8 cellular contexts compared by ENCODE assay signal in the genomic region with DNA sequence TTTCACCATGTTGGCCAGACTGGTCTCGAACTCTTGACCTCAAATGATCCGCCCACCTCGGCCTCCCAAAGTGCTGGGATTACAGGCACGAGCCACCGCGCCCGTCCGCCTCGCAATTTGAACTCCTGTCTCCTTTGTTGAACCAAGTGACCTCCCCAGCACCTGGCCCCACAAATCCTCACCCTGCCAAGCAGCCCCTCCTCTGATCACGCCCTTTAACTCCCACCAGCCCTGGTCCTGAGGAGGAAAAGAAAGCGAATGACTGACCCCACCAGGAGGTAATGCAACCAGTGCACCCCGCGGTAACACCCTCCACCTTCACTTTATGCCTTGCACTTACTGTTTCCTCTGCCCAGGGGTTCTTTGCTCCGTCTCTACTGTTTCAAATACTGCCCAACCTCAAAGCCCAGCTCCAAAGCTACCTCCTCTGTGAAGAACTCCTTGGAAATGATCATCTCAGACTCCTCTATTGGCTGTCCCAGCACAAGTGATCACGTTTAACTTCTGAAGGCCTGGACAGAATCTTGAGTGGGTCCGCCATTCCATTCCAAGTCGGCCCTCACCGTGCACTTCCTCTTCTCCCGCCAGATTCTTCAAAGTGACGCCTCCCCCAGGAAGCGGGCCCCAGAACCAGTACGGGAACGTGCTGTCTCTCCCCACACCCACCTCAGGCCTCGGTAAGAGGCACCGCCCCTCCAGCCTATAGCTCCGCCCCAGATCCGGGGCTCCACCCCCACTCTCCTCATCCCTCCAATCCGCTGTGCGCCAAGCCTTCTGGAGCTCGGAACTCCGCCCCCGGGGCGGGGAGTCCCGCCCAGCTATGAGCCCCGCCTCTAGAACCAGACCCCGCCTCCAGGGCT. TPM values are rescaled to one million over a fixed set of nuclear protein-coding genes. Genes with fewer than 3 reads are reported as not detected.
DNase-seq lines count a peak whose midpoint lies in the region; ATAC-seq, FAIRE-seq and TF ChIP-seq lines count a peak whose summit lies in the region.

No MANE protein-coding gene starts in this region.

- POLR2A ChIA-PET in activated CD4-positive, alpha-beta memory T cell treated with anti-CD3 and anti-CD28 coated beads for 36 hours (lab: Charles Lee), result no interaction called here

- FAIRE-seq in H54 (lab: Jason Lieb, UNC), result no peak

- H3K9me3 ChIP-seq in DND-41 (ENCODE audit: insufficient read depth, low read length, severe bottlenecking), result no peaks in the 10 kb centered on the region

- peak overlapping the region; percentile 39 for H2AFZ ChIP-seq in DND-41 (ENCODE audit: low read depth, low read length)

- H3K36me3 Mint-ChIP-seq in activated CD4-positive, alpha-beta memory T cell treated with anti-CD3 and anti-CD28 coated beads for 36 hours, result no peaks in the 10 kb centered on the region

- no peaks in the 10 kb centered on the region for H3K9me3 Mint-ChIP-seq in activated CD4-positive, alpha-beta memory T cell treated with anti-CD3 and anti-CD28 coated beads for 36 hours

- DNase-seq in DND-41 (peak; percentile 69), H54 (ENCODE audit: insufficient read length, low spot score) (peak; percentile 45), NCI-H146 treated with DMSO at 0.1 percent for 48 hours (lab: John Stamatoyannopoulos, UW; ENCODE audit: unreplicated experiment) (peak; percentile 75), medulla oblongata (ENCODE audit: extremely low spot score) (peak; percentile 83), NCI-H748 (lab: John Stamatoyannopoulos, UW; ENCODE audit: unreplicated experiment) (no peak)
- DNase-seq in activated CD4-positive, alpha-beta memory T cell treated with anti-CD3 and anti-CD28 coated beads for 36 hours, result peak; percentile 92
- DNase-seq in effector CD4-positive, alpha-beta T cell, result peak; percentile 73
- peak; percentile 68 for DNase-seq in stimulated activated CD8-positive, alpha-beta memory T cell treated with anti-CD3 and anti-CD28 coated beads, Interleukin-15, amount 100 ng/mL, for 24 hours (ENCODE audit: low read depth)

- no peaks in the 10 kb centered on the region for H3K36me3 ChIP-seq in DND-41 (ENCODE audit: insufficient read depth, low read length)

- no peaks in the 10 kb centered on the region for H4K20me1 ChIP-seq in DND-41 (ENCODE audit: insufficient read depth, low read length)

- H3K27me3 Mint-ChIP-seq in activated CD4-positive, alpha-beta memory T cell treated with anti-CD3 and anti-CD28 coated beads for 36 hours, result no peaks in the 10 kb centered on the region

- H3K4me3 ChIP-seq in DND-41 (ENCODE audit: low read depth in 1 of 2, low read length in 2 of 2), result no peak overlapping the region

- no peak for TF ChIP-seq CTCF in DND-41 (IDR thresholded peaks at IDR 0.05; ENCODE audit: borderline replicate concordance, extremely low read depth, low read length, poor library complexity, severe bottlenecking)

- H3K4me2 ChIP-seq in DND-41 (ENCODE audit: insufficient read depth, low read length), result no peak overlapping the region

- H3K79me2 ChIP-seq in DND-41 (ENCODE audit: insufficient read depth, low read length), result no peaks in the 10 kb centered on the region

- H3K27me3 ChIP-seq in DND-41 (ENCODE audit: insufficient read depth, low read length, poor library complexity), result no peaks in the 10 kb centered on the region

- intact Hi-C loops in activated CD4-positive, alpha-beta memory T cell treated with anti-CD3 and anti-CD28 coated beads for 36 hours (cut with micrococcal nuclease), result loop anchor here (1.0 kb wide), 1 partner anchor 11 kb away; a partner anchor contains a TSS

- no peak overlapping the region for H3K27ac Mint-ChIP-seq in activated CD4-positive, alpha-beta memory T cell treated with anti-CD3 and anti-CD28 coated beads for 36 hours

- H3K9ac ChIP-seq in DND-41 (ENCODE audit: low read depth, low read length), result no peak overlapping the region

- CTCF ChIA-PET in activated CD4-positive, alpha-beta memory T cell treated with anti-CD3 and anti-CD28 coated beads for 36 hours (lab: Charles Lee), result interaction anchor here (0.9 to 2.1 kb wide), 5 partner anchors 9 to 90 kb away, joined by 3 to 14 read pairs (median 4); a partner anchor contains a TSS

- TF ChIP-seq POLR2A in H54 (IDR thresholded peaks at IDR 0.05; ENCODE audit: low read depth, low read length), result no peak

- no peak overlapping the region for H3K27ac ChIP-seq in DND-41 (ENCODE audit: low read length)

- ATAC-seq in DND-41 (ENCODE audit: insufficient read depth, low read depth), result peak; percentile 87

- peak overlapping the region; percentile 56 for H3K4me3 Mint-ChIP-seq in activated CD4-positive, alpha-beta memory T cell treated with anti-CD3 and anti-CD28 coated beads for 36 hours

- H3K4me1 ChIP-seq in DND-41 (ENCODE audit: insufficient read depth, low read length), result peaks cover 23% of the 10 kb centered on the region

- peaks cover 10% of the 10 kb centered on the region for H3K4me1 Mint-ChIP-seq in activated CD4-positive, alpha-beta memory T cell treated with anti-CD3 and anti-CD28 coated beads for 36 hours (ENCODE audit: low read depth)

RNA-seq across cellular contexts. Expression of a gene that starts 4.4 kb away (rescaled TPM):
- total RNA-seq in activated CD4-positive, alpha-beta memory T cell treated with anti-CD3 and anti-CD28 coated beads for 36 hours, result under 1 TPM in 1 of 2 experiments, not detected in 1; 0.29 TPM

RNA-seq across cellular contexts. Expression of a gene that starts 11.1 kb away (rescaled TPM):
- total RNA-seq in activated CD4-positive, alpha-beta memory T cell treated with anti-CD3 and anti-CD28 coated beads for 36 hours, result 10 to 100 TPM; 11.3 to 12.0 TPM

RNA-seq across cellular contexts. Expression of a gene that starts 14.6 kb away (rescaled TPM):
- total RNA-seq in activated CD4-positive, alpha-beta memory T cell treated with anti-CD3 and anti-CD28 coated beads for 36 hours, result 10 to 100 TPM; 57.7 to 64.6 TPM

RNA-seq across cellular contexts. Expression of a gene that starts 38.4 kb away (rescaled TPM):
- total RNA-seq in activated CD4-positive, alpha-beta memory T cell treated with anti-CD3 and anti-CD28 coated beads for 36 hours, result 10 to 100 TPM; 11.3 to 12.0 TPM

RNA-seq across cellular contexts. Expression of a gene that starts 48.7 kb away (rescaled TPM):
- total RNA-seq in activated CD4-positive, alpha-beta memory T cell treated with anti-CD3 and anti-CD28 coated beads for 36 hours, result 100 to 1,000 TPM; 250 to 276 TPM
